Comparison of ENCODE assay signal across 9 cellular contexts in genomic region chr7:2431260-2431867, GRCh38. TPM values are rescaled to one million over a fixed set of nuclear protein-coding genes. Genes with fewer than 3 reads are reported as not detected.
DNase-seq lines count a peak whose midpoint lies in the region; ATAC-seq and TF ChIP-seq lines count a peak whose summit lies in the region.
"Had no signal": no experiment of that assay in that cellular context is flagged by ENCODE, and none has a peak within 500 bp of the region (broad histone marks: within the 10 kb centered on the region; RNA-seq: fewer than 3 reads in every experiment).

No MANE protein-coding gene starts in this region.

- H3K27ac Mint-ChIP-seq in activated naive CD4-positive, alpha-beta T cell treated with anti-CD3 and anti-CD28 coated beads, Interleukin-2, amount 50 U/mL, for 72 hours: no peak overlapping the region
- H3K27ac Mint-ChIP-seq in neural crest cell (ENCODE audit: unreplicated experiment): no peak overlapping the region

- H3K27me3 Mint-ChIP-seq in neural crest cell (ENCODE audit: low read depth): no peaks in the 10 kb centered on the region

- no peak overlapping the region for H3K4me3 ChIP-seq in NB4 (ENCODE audit: low read depth, low read length)

- DNase-seq in ELR (ENCODE audit: low read depth): peak; percentile 50
- peak; percentile 75 for DNase-seq in NB4 (ENCODE audit: low read depth)
- DNase-seq in activated naive CD4-positive, alpha-beta T cell treated with anti-CD3 and anti-CD28 coated beads, Interleukin-2, amount 50 U/mL, for 72 hours (ENCODE audit: low spot score in 2 of 2): peak in 1 of 2 donors; percentile 58
- DNase-seq in neural crest cell (ENCODE audit: low read depth, low spot score): no peak
- DNase-seq in AG08396 (ENCODE audit: low spot score): no peak
- DNase-seq in nucleus accumbens (lab: John Stamatoyannopoulos, UW): no peak
- no peak for DNase-seq in SK-N-DZ (ENCODE audit: low spot score)

- peaks cover 3% of the 10 kb centered on the region for H3K4me1 Mint-ChIP-seq in neural crest cell

- peaks cover 0 to 5% of the 10 kb centered on the region in 2 donors for H3K9me3 Mint-ChIP-seq in activated naive CD4-positive, alpha-beta T cell treated with anti-CD3 and anti-CD28 coated beads, Interleukin-2, amount 50 U/mL, for 72 hours
- H3K9me3 Mint-ChIP-seq in neural crest cell: peaks cover 5% of the 10 kb centered on the region

- H3K4me3 Mint-ChIP-seq in neural crest cell: no peak overlapping the region

- peak; percentile 96 for TF ChIP-seq CTCF in NB4 (IDR thresholded peaks at IDR 0.05; ENCODE audit: low read depth, low read length)
- TF ChIP-seq CTCF in neural crest cell (conservative IDR thresholded peaks at IDR 0.05): peak; percentile 45

- peaks cover 0 to 7% of the 10 kb centered on the region in 2 donors for H3K36me3 Mint-ChIP-seq in activated naive CD4-positive, alpha-beta T cell treated with anti-CD3 and anti-CD28 coated beads, Interleukin-2, amount 50 U/mL, for 72 hours
- H3K36me3 Mint-ChIP-seq in neural crest cell (ENCODE audit: low read depth): peaks cover 20% of the 10 kb centered on the region

- peak; percentile 54 to 63 for ATAC-seq in activated naive CD4-positive, alpha-beta T cell treated with anti-CD3 and anti-CD28 coated beads, Interleukin-2, amount 50 U/mL, for 72 hours
- ATAC-seq in GM21390 (IDR thresholded peaks at IDR 0.05; ENCODE audit: unreplicated experiment): no peak

- TF ChIP-seq POLR2A in NB4 (IDR thresholded peaks at IDR 0.05; ENCODE audit: extremely low read depth, insufficient read length): no peak

RNA-seq across cellular contexts. Expression of gene CHST12, which starts 28.0 kb away (rescaled TPM):
- 1 to 10 TPM; 1.3 to 2.6 TPM for total RNA-seq in activated naive CD4-positive, alpha-beta T cell treated with anti-CD3 and anti-CD28 coated beads, Interleukin-2, amount 50 U/mL, for 72 hours
- 13.5 and 15.0 TPM in 2 replicates for total RNA-seq in neural crest cell
- polyA plus RNA-seq in SK-N-DZ (2014; cell fraction: cytosol; rRNA removed): 13.0 and 14.0 TPM in 2 replicates
- polyA plus RNA-seq in SK-N-DZ (2014; cell fraction: nucleus; rRNA removed): 14.4 and 15.7 TPM in 2 replicates

RNA-seq across cellular contexts. Expression of gene GRIFIN, which starts 44.8 kb away (rescaled TPM):
- total RNA-seq in activated naive CD4-positive, alpha-beta T cell treated with anti-CD3 and anti-CD28 coated beads, Interleukin-2, amount 50 U/mL, for 72 hours: not detected
- total RNA-seq in neural crest cell: not detected in 2 replicates
- not detected in 2 replicates for polyA plus RNA-seq in SK-N-DZ (2014; cell fraction: cytosol; rRNA removed)
- polyA plus RNA-seq in SK-N-DZ (2014; cell fraction: nucleus; rRNA removed): not detected in 2 replicates
- total RNA-seq: LHCN-M2 had no signal

Comparison
In these comparisons a context has a peak if more than half of its experiments do, and no peak if none do; other contexts are left out.
1. DNase-seq: peak in ELR (single experiment) and NB4 (single experiment); none in neural crest cell (single experiment), AG08396 (single experiment), nucleus accumbens (0 of 56) and SK-N-DZ (single experiment).